Comparison of ENCODE assay signal across 31 cellular contexts in the genomic region with DNA sequence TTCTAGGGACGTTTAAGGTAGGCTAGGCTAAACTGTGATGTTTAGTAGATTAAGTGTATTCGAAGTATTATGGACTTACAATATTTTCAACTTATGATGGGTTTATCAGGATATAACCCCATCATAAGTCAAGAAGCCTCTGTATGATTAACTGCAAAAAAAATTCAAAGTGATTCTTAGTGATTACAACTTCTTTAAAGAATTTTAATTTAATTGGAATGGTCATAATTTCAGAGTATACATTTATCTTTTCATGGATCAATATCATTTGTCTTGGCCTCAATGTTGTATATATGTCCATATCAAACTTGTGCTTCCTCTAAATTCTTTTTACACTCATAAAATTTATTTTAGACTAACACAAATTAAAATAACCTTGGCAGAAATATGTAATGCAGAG.
A peak's percentile ranks its signal among the peaks of the same experiment; 100 is the strongest.
DNase-seq lines count a peak whose midpoint lies in the region; ATAC-seq, FAIRE-seq and TF ChIP-seq lines count a peak whose summit lies in the region.
"Had no signal": no experiment of that assay in that cellular context is flagged by ENCODE, and none has a peak within 500 bp of the region (broad histone marks: within the 10 kb centered on the region; RNA-seq: fewer than 3 reads in every experiment).

No MANE protein-coding gene starts in this region.

- CTCF ChIA-PET in SK-N-SH (lab: Yijun Ruan, JAX) = no interaction called here

- H3F3A ChIP-seq in SK-N-SH (replicated peaks; ENCODE audit: insufficient read depth) = no peaks in the 10 kb centered on the region

- H3K4me3 ChIP-seq in SK-N-SH (ENCODE audit: low read depth in 2 of 2, low read length in 1 of 2) = no peak overlapping the region
- H3K4me3 ChIP-seq: A549; BLaER1; BLaER1 treated with 17β-estradiol and CSF1 and Interleukin-3, amounts not matched to agents 10 nM and 100 nM had no signal

- WGBS in SK-N-SH (ENCODE audit: low lambda C conversion rate) = 33% methylated on average over 2 of the region's 2 CpGs

- peak; percentile 38 for FAIRE-seq in colon (lab: Jason Lieb, UNC)
- FAIRE-seq: A204.1, A549, D721Med had no signal

- H3K27me3 ChIP-seq in SK-N-SH (ENCODE audit: insufficient read depth) = no peaks in the 10 kb centered on the region
- H3K27me3 ChIP-seq: BE2C; BLaER1; BLaER1 treated with 17β-estradiol and CSF1 and Interleukin-3, amounts not matched to agents 10 nM and 100 nM had no signal

- no peak for TF ChIP-seq CTCF in SK-N-SH (IDR thresholded peaks at IDR 0.05)

- H3K79me2 ChIP-seq in SK-N-SH (ENCODE audit: insufficient read depth) = no peaks in the 10 kb centered on the region

- H3K9ac ChIP-seq in SK-N-SH = no peak overlapping the region
- H3K9ac ChIP-seq: BLaER1; BLaER1 treated with 17β-estradiol and CSF1 and Interleukin-3, amounts not matched to agents 10 nM and 100 nM had no signal

- H3K9me2 ChIP-seq in SK-N-SH = no peaks in the 10 kb centered on the region

- H3K27ac ChIP-seq in SK-N-SH (ENCODE audit: low read depth in 2 of 2, low read length in 1 of 2) = no peak overlapping the region
- H3K27ac ChIP-seq: 22Rv1; A549; BLaER1; BLaER1 treated with 17β-estradiol and CSF1 and Interleukin-3, amounts not matched to agents 10 nM and 100 nM; C4-2B had no signal

- H3K36me3 ChIP-seq in SK-N-SH (replicated peaks in 1 of 2; ENCODE audit: control insufficient read depth in 1 of 2, insufficient read depth in 2 of 2, low read length in 1 of 2) = no peaks in the 10 kb centered on the region
- H3K36me3 ChIP-seq: BE2C; BLaER1; BLaER1 treated with 17β-estradiol and CSF1 and Interleukin-3, amounts not matched to agents 10 nM and 100 nM had no signal

- POLR2A ChIA-PET in SK-N-SH (lab: Yijun Ruan, JAX) = no interaction called here

- H3K4me1 ChIP-seq in SK-N-SH (ENCODE audit: control insufficient read depth in 1 of 2, insufficient read depth in 2 of 2, low read depth in 1 of 2, low read length in 1 of 2) = no peaks in the 10 kb centered on the region
- H3K4me1 ChIP-seq: A549; BE2C; BLaER1; BLaER1 treated with 17β-estradiol and CSF1 and Interleukin-3, amounts not matched to agents 10 nM and 100 nM; Caco-2 had no signal

- no peaks in the 10 kb centered on the region for H4K20me1 ChIP-seq in SK-N-SH (ENCODE audit: insufficient read depth)
- H4K20me1 ChIP-seq: BLaER1; BLaER1 treated with 17β-estradiol and CSF1 and Interleukin-3, amounts not matched to agents 10 nM and 100 nM had no signal

- DNase-seq in SK-N-SH (no peak), SW 1271 (lab: John Stamatoyannopoulos, UW) (no peak)
- DNase-seq: 8988T; ACHN; AML-193; BE2C; C1 segment of cervical spinal cord; Caco-2; Calu3; CD4-positive, alpha-beta memory T cell; CD4-positive, alpha-beta T cell; CD4-positive, CD25-positive, alpha-beta regulatory T cell; CD8-positive, alpha-beta memory T cell; CD8-positive, alpha-beta T cell; COR-L47; DMS 273 treated with DMSO at 0.1 percent for 48 hours; DMS153; DMS53; DMS79; DMS79 treated with DMSO at 0.1 percent for 48 hours; DND-41; EL had no signal

- no peak for TF ChIP-seq EP300 in SK-N-SH (IDR thresholded peaks at IDR 0.05; ENCODE audit: borderline replicate concordance in 1 of 2, low read depth in 1 of 2, low read length in 1 of 2)

- ATAC-seq in SK-N-SH treated with all-trans-retinoic acid at 6 μM for 48 hours = no peak
- ATAC-seq: A549; CD8-positive, alpha-beta T cell had no signal

- no peaks in the 10 kb centered on the region for H3K9me3 ChIP-seq in SK-N-SH
- H3K9me3 ChIP-seq: BE2C had no signal

- TF ChIP-seq RAD21 in SK-N-SH (IDR thresholded peaks at IDR 0.05; ENCODE audit: low read length) = no peak

- H2AFZ ChIP-seq in SK-N-SH (ENCODE audit: low read depth) = no peak overlapping the region

- H3K4me2 ChIP-seq in SK-N-SH = no peak overlapping the region
- H3K4me2 ChIP-seq: A549; BLaER1; BLaER1 treated with 17β-estradiol and CSF1 and Interleukin-3, amounts not matched to agents 10 nM and 100 nM had no signal

TF ChIP-seq in SK-N-SH treated with all-trans-retinoic acid at 6 μM for 48 hours, 23 proteins besides CTCF, POLR2A, EP300 and RAD21 (continues in another document):
- no peak for TF ChIP-seq BACH2 (CRISPR knock-in tag; IDR thresholded peaks at IDR 0.05; ENCODE audit: borderline replicate concordance)
- TF ChIP-seq CSDC2 (CRISPR knock-in tag; IDR thresholded peaks at IDR 0.05) = no peak
- TF ChIP-seq, protein P1, sequence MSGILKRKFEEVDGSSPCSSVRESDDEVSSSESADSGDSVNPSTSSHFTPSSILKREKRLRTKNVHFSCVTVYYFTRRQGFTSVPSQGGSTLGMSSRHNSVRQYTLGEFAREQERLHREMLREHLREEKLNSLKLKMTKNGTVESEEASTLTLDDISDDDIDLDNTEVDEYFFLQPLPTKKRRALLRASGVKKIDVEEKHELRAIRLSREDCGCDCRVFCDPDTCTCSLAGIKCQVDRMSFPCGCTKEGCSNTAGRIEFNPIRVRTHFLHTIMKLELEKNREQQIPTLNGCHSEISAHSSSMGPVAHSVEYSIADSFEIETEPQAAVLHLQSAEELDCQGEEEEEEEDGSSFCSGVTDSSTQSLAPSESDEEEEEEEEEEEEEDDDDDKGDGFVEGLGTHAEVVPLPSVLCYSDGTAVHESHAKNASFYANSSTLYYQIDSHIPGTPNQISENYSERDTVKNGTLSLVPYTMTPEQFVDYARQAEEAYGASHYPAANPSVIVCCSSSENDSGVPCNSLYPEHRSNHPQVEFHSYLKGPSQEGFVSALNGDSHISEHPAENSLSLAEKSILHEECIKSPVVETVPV (CRISPR knock-in tag; IDR thresholded peaks at IDR 0.05) = no peak
- TF ChIP-seq, protein P2, sequence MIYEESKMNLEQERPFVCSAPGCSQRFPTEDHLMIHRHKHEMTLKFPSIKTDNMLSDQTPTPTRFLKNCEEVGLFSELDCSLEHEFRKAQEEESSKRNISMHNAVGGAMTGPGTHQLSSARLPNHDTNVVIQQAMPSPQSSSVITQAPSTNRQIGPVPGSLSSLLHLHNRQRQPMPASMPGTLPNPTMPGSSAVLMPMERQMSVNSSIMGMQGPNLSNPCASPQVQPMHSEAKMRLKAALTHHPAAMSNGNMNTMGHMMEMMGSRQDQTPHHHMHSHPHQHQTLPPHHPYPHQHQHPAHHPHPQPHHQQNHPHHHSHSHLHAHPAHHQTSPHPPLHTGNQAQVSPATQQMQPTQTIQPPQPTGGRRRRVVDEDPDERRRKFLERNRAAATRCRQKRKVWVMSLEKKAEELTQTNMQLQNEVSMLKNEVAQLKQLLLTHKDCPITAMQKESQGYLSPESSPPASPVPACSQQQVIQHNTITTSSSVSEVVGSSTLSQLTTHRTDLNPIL (CRISPR knock-in tag; IDR thresholded peaks at IDR 0.05; ENCODE audit: low read depth) = 0 out of 2 replicates have a peak, but pooled peaks have one; percentile 58
- no peak for TF ChIP-seq GLIS3 (CRISPR knock-in tag; IDR thresholded peaks at IDR 0.05)
- TF ChIP-seq ARNTL (CRISPR knock-in tag; IDR thresholded peaks at IDR 0.05; ENCODE audit: borderline replicate concordance, low read depth) = no peak
- TF ChIP-seq ISL1 (CRISPR knock-in tag; IDR thresholded peaks at IDR 0.05) = peak; percentile 79

TF ChIP-seq in SK-N-SH, 30 proteins besides CTCF, POLR2A, EP300 and RAD21:
- TF ChIP-seq TCF12 (IDR thresholded peaks at IDR 0.05) (no peak), RXRA (IDR thresholded peaks at IDR 0.05; ENCODE audit: borderline replicate concordance, low read depth) (no peak), TEAD4 (IDR thresholded peaks at IDR 0.05; ENCODE audit: borderline replicate concordance, insufficient read depth) (no peak), RFX5 (IDR thresholded peaks at IDR 0.05; ENCODE audit: low read length) (no peak), MEF2A (IDR thresholded peaks at IDR 0.05; ENCODE audit: borderline replicate concordance, low read depth) (no peak), SIN3A (IDR thresholded peaks at IDR 0.05; ENCODE audit: borderline replicate concordance, low read depth, low read length) (no peak), CHD2 (IDR thresholded peaks at IDR 0.05; ENCODE audit: low read length, partially characterized antibody) (no peak), FOXM1 (IDR thresholded peaks at IDR 0.05; ENCODE audit: low read depth) (no peak)
- TF ChIP-seq, protein P3, sequence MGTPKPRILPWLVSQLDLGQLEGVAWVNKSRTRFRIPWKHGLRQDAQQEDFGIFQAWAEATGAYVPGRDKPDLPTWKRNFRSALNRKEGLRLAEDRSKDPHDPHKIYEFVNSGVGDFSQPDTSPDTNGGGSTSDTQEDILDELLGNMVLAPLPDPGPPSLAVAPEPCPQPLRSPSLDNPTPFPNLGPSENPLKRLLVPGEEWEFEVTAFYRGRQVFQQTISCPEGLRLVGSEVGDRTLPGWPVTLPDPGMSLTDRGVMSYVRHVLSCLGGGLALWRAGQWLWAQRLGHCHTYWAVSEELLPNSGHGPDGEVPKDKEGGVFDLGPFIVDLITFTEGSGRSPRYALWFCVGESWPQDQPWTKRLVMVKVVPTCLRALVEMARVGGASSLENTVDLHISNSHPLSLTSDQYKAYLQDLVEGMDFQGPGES (IDR thresholded peaks at IDR 0.05; ENCODE audit: low read depth, low read length) = no peak
- TF ChIP-seq, protein P4, sequence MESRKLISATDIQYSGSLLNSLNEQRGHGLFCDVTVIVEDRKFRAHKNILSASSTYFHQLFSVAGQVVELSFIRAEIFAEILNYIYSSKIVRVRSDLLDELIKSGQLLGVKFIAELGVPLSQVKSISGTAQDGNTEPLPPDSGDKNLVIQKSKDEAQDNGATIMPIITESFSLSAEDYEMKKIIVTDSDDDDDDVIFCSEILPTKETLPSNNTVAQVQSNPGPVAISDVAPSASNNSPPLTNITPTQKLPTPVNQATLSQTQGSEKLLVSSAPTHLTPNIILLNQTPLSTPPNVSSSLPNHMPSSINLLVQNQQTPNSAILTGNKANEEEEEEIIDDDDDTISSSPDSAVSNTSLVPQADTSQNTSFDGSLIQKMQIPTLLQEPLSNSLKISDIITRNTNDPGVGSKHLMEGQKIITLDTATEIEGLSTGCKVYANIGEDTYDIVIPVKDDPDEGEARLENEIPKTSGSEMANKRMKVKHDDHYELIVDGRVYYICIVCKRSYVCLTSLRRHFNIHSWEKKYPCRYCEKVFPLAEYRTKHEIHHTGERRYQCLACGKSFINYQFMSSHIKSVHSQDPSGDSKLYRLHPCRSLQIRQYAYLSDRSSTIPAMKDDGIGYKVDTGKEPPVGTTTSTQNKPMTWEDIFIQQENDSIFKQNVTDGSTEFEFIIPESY (IDR thresholded peaks at IDR 0.05; ENCODE audit: borderline replicate concordance, low read depth) = no peak
